ENCODE assay signal across 21 cellular contexts in genomic region chr1:34617717-34618116, GRCh38.
A peak's percentile ranks its signal among the peaks of the same experiment; 100 is the strongest.
DNase-seq lines count a peak whose midpoint lies in the region; ATAC-seq, FAIRE-seq and TF ChIP-seq lines count a peak whose summit lies in the region.
"Had no signal": no experiment of that assay in that cellular context is flagged by ENCODE, and none has a peak within 500 bp of the region (broad histone marks: within the 10 kb centered on the region; RNA-seq: fewer than 3 reads in every experiment).

No MANE protein-coding gene starts in this region.

- no peaks in the 10 kb centered on the region for H3K23me2 ChIP-seq in H1 (ENCODE audit: low read depth, low read length)

- H3K18ac ChIP-seq in H1 (ENCODE audit: extremely low read depth, low read length) (no peak overlapping the region), mesenchymal stem cell (ENCODE audit: low read depth in 1 of 2, low read length in 2 of 2) (no peak overlapping the region)

- peak overlapping the region in 8 of 11 experiments; percentile 12 to 66 (median 51); a peak in 15 of 22 replicates for H3K4me2 ChIP-seq in BLaER1 treated with 17β-estradiol and CSF1 and Interleukin-3, amounts not matched to agents 10 nM and 100 nM
- no peak overlapping the region for H3K4me2 ChIP-seq in H1 (ENCODE audit: insufficient read depth in 1 of 2, low read depth in 2 of 2, low read length in 2 of 2)
- H3K4me2 ChIP-seq in mesenchymal stem cell (ENCODE audit: low read length, poor library complexity, severe bottlenecking), result no peak overlapping the region
- H3K4me2 ChIP-seq: GM23338 had no signal

- H3K4me3 ChIP-seq in BLaER1 treated with 17β-estradiol and CSF1 and Interleukin-3, amounts not matched to agents 10 nM and 100 nM, result no peak overlapping the region
- H3K4me3 ChIP-seq in SK-N-MC, result no peak overlapping the region
- no peak overlapping the region for H3K4me3 ChIP-seq in H1 (ENCODE audit: extremely low read depth in 1 of 4, insufficient read depth in 2 of 4, low read depth in 3 of 4, low read length in 4 of 4)
- H3K4me3 ChIP-seq in mesenchymal stem cell (ENCODE audit: insufficient read depth in 1 of 2, low read depth in 1 of 2, low read length in 2 of 2), result no peak overlapping the region
- H3K4me3 ChIP-seq: GM23338 had no signal

- no peaks in the 10 kb centered on the region for H3K9me3 ChIP-seq in BLaER1 treated with 17β-estradiol and CSF1 and Interleukin-3, amounts not matched to agents 10 nM and 100 nM (replicated peaks in 1 of 11)
- no peaks in the 10 kb centered on the region for H3K9me3 ChIP-seq in SK-N-MC (ENCODE audit: low read depth, low read length)
- no peaks in the 10 kb centered on the region for H3K9me3 ChIP-seq in H1 (ENCODE audit: insufficient read depth in 2 of 2, low read depth in 1 of 2, low read length in 1 of 2)
- H3K9me3 ChIP-seq in mesenchymal stem cell (ENCODE audit: control insufficient read depth, low read length), result no peaks in the 10 kb centered on the region
- H3K9me3 ChIP-seq: Caco-2 had no signal

- H4K5ac ChIP-seq in H1 (ENCODE audit: insufficient read length, low read depth, low read length), result no peak overlapping the region

- H3K14ac ChIP-seq in H1 (ENCODE audit: insufficient read length) (no peak overlapping the region), mesenchymal stem cell (ENCODE audit: low read length in 2 of 2) (no peak overlapping the region)

- no peaks in the 10 kb centered on the region for H3K79me2 ChIP-seq in H1 (ENCODE audit: control insufficient read depth in 1 of 2, insufficient read depth in 2 of 2, low read length in 2 of 2)

- TF ChIP-seq POLR2A in H1 (IDR thresholded peaks at IDR 0.05; ENCODE audit: control extremely low read depth in 1 of 2, low read depth in 2 of 2, low read length in 2 of 2), result no peak

- H4K91ac ChIP-seq in H1 (replicated peaks; ENCODE audit: insufficient read length, low read length) (no peak overlapping the region), mesenchymal stem cell (ENCODE audit: low read length) (no peak overlapping the region)

- ATAC-seq in GM21515 (IDR thresholded peaks at IDR 0.05; ENCODE audit: unreplicated experiment), result no peak
- ATAC-seq: GM23338, HCT116 had no signal

- no peak overlapping the region for H3K9ac ChIP-seq in BLaER1 treated with 17β-estradiol and CSF1 and Interleukin-3, amounts not matched to agents 10 nM and 100 nM
- H3K9ac ChIP-seq in SK-N-MC (ENCODE audit: insufficient read length) (no peak overlapping the region), H1 (replicated peaks in 1 of 4; ENCODE audit: extremely low read depth in 1 of 4, low read depth in 3 of 4, low read length in 3 of 4) (no peak overlapping the region), mesenchymal stem cell (ENCODE audit: low read length) (no peak overlapping the region)

- no peak overlapping the region for H4K8ac ChIP-seq in H1 (ENCODE audit: extremely low read depth, insufficient read depth, low read length)
- H4K8ac ChIP-seq in mesenchymal stem cell (ENCODE audit: low read length), result no peak overlapping the region

- H2AK5ac ChIP-seq in H1 (ENCODE audit: low read depth, low read length) (no peak overlapping the region), mesenchymal stem cell (ENCODE audit: low read length, severe bottlenecking) (no peak overlapping the region)

- H3K79me1 ChIP-seq in H1 (ENCODE audit: low read depth, low read length) (no peaks in the 10 kb centered on the region), mesenchymal stem cell (replicated peaks; ENCODE audit: low read length, poor library complexity, severe bottlenecking) (no peaks in the 10 kb centered on the region)

- no peaks in the 10 kb centered on the region for H3K27me3 ChIP-seq in BLaER1 treated with 17β-estradiol and CSF1 and Interleukin-3, amounts not matched to agents 10 nM and 100 nM
- H3K27me3 ChIP-seq in H1 (replicated peaks in 1 of 4; ENCODE audit: control insufficient read depth in 3 of 4, extremely low read depth in 1 of 4, insufficient read depth in 3 of 4, low read length in 3 of 4) (no peaks in the 10 kb centered on the region; a peak in 2 of 7 replicates), mesenchymal stem cell (ENCODE audit: control insufficient read depth in 1 of 2, insufficient read depth in 1 of 2, low read length in 2 of 2) (peaks cover 0 to 52% of the 10 kb centered on the region in 2 experiments)

- POLR2A ChIA-PET in H1 (lab: Charles Lee; ENCODE audit: partially characterized antibody), result no interaction called here

- TF ChIP-seq EP300 in Ishikawa (IDR thresholded peaks at IDR 0.05; ENCODE audit: borderline replicate concordance) (no peak), H1 (IDR thresholded peaks at IDR 0.05; ENCODE audit: borderline replicate concordance in 1 of 2, low read depth in 2 of 2, low read length in 2 of 2) (no peak)

- H2AFZ ChIP-seq in H1 (ENCODE audit: low read length) (no peak overlapping the region), mesenchymal stem cell (ENCODE audit: low read depth, low read length) (no peak overlapping the region)
- H2AFZ ChIP-seq: GM23338 had no signal

- TF ChIP-seq CTCF in H1 (IDR thresholded peaks at IDR 0.05; ENCODE audit: control extremely low read depth in 1 of 3, insufficient read depth in 1 of 3, low read depth in 1 of 3, low read length in 3 of 3), result no peak

- no peak overlapping the region for H2BK15ac ChIP-seq in H1 (ENCODE audit: low read length)
- H2BK15ac ChIP-seq in mesenchymal stem cell (ENCODE audit: low read depth, poor library complexity, severe bottlenecking), result no peak overlapping the region

- H3K36me3 ChIP-seq in BLaER1 treated with 17β-estradiol and CSF1 and Interleukin-3, amounts not matched to agents 10 nM and 100 nM, result no peaks in the 10 kb centered on the region
- H3K36me3 ChIP-seq in SK-N-MC (ENCODE audit: insufficient read depth, low read length) (no peaks in the 10 kb centered on the region), H1 (ENCODE audit: control insufficient read depth in 2 of 4, insufficient read depth in 4 of 4, low read length in 3 of 4) (no peaks in the 10 kb centered on the region), mesenchymal stem cell (ENCODE audit: control insufficient read depth in 1 of 2, insufficient read depth in 2 of 2, low read depth in 1 of 2, low read length in 2 of 2) (no peaks in the 10 kb centered on the region)

- no peak overlapping the region for H2BK120ac ChIP-seq in H1 (replicated peaks; ENCODE audit: low read depth, low read length)
- no peak overlapping the region for H2BK120ac ChIP-seq in mesenchymal stem cell (ENCODE audit: low read depth, low read length)

- TF ChIP-seq RAD21 in Ishikawa (IDR thresholded peaks at IDR 0.05; ENCODE audit: low read depth) (no peak), H1 (IDR thresholded peaks at IDR 0.05 in 1 of 2, conservative IDR thresholded peaks at IDR 0.05 in 1 of 2; ENCODE audit: low read depth in 2 of 2, low read length in 2 of 2) (no peak)

- no peak overlapping the region for H3K23ac ChIP-seq in H1 (ENCODE audit: insufficient read length)
- H3K23ac ChIP-seq in mesenchymal stem cell (ENCODE audit: low read length in 2 of 2), result no peak overlapping the region

- 78% methylated on average over 2 of the region's 2 CpGs; no CpG with 5 or more reads in 1 of the 2 experiments for WGBS in H1 (ENCODE audit: extremely low coverage in 1 of 2, insufficient coverage in 1 of 2, insufficient read length in 1 of 2, insufficient replicate concordance in 2 of 2, low coverage in 1 of 2, low lambda C conversion rate in 2 of 2, missing lambda C conversion rate in 1 of 2), 2 experiments
- 40% methylated on average over 1 of the region's 2 CpGs for WGBS in mesenchymal stem cell

- H3K27ac ChIP-seq in BLaER1 treated with 17β-estradiol and CSF1 and Interleukin-3, amounts not matched to agents 10 nM and 100 nM, result no peak overlapping the region
- H3K27ac ChIP-seq in SK-N-MC, result no peak overlapping the region
- no peak overlapping the region for H3K27ac ChIP-seq in H1 (ENCODE audit: low read depth, low read length)
- no peak overlapping the region for H3K27ac ChIP-seq in mesenchymal stem cell (ENCODE audit: low read length, poor library complexity, severe bottlenecking)

- peak; percentile 18 for DNase-seq in SK-N-MC (ENCODE audit: low read depth, low spot score)
- DNase-seq in H1 (ENCODE audit: low read depth in 1 of 2, low spot score in 2 of 2), result no peak
- no peak for DNase-seq in NCI-H345 (lab: John Stamatoyannopoulos, UW)
- DNase-seq in DMS53 treated with DMSO at 0.1 percent for 48 hours (lab: John Stamatoyannopoulos, UW; ENCODE audit: unreplicated experiment), result no peak
- no peak for DNase-seq in mesenchymal stem cell
- DNase-seq: C1 segment of cervical spinal cord; Caco-2; CD4-positive, alpha-beta T cell; DMS79; GDM1; H7; HFFc6; KBM-7 had no signal

- FAIRE-seq in H1 (lab: Jason Lieb, UNC), result no peak
- FAIRE-seq: D721Med, GM12892, GM18507 had no signal

- H2BK12ac ChIP-seq in H1 (ENCODE audit: low read depth, low read length) (no peak overlapping the region), mesenchymal stem cell (ENCODE audit: low read length in 2 of 2) (no peak overlapping the region)

- H3K4me1 ChIP-seq in BLaER1 treated with 17β-estradiol and CSF1 and Interleukin-3, amounts not matched to agents 10 nM and 100 nM, result peaks cover 0 to 16% (median 9%) of the 10 kb centered on the region in 10 experiments; a peak in 13 of 20 replicates
- no peaks in the 10 kb centered on the region for H3K4me1 ChIP-seq in H1 (replicated peaks in 1 of 4; ENCODE audit: control insufficient read depth in 3 of 4, insufficient read depth in 4 of 4, low read length in 3 of 4)
- H3K4me1 ChIP-seq in mesenchymal stem cell (ENCODE audit: control insufficient read depth, insufficient read depth, low read depth, low read length), result no peaks in the 10 kb centered on the region
- H3K4me1 ChIP-seq: Caco-2 had no signal

- no peak overlapping the region for H3K56ac ChIP-seq in H1 (replicated peaks; ENCODE audit: insufficient read length, low read depth, low read length)

- H4K20me1 ChIP-seq in BLaER1 treated with 17β-estradiol and CSF1 and Interleukin-3, amounts not matched to agents 10 nM and 100 nM, result no peaks in the 10 kb centered on the region
- H4K20me1 ChIP-seq in H1 (replicated peaks in 1 of 2; ENCODE audit: control insufficient read depth in 1 of 2, insufficient read depth in 2 of 2, low read length in 2 of 2), result no peaks in the 10 kb centered on the region

- CTCF ChIA-PET in H1 (lab: Charles Lee; ENCODE audit: partially characterized antibody), result interaction anchor here (0.6 to 5.2 kb wide), 6 partner anchors 13 to 157 kb away, joined by 3 to 18 read pairs (median 4); no protein-coding TSS in a partner anchor

- no peak overlapping the region for H2BK20ac ChIP-seq in H1 (ENCODE audit: low read length)

- no peak overlapping the region for H2BK5ac ChIP-seq in H1 (ENCODE audit: low read depth, low read length)
- H2BK5ac ChIP-seq in mesenchymal stem cell (ENCODE audit: low read depth, low read length, poor library complexity, severe bottlenecking), result no peak overlapping the region

- H3K4ac ChIP-seq in H1 (replicated peaks; ENCODE audit: insufficient read length, low read depth, low read length) (no peak overlapping the region), mesenchymal stem cell (ENCODE audit: low read depth in 1 of 2, low read length in 2 of 2) (no peak overlapping the region)

TF ChIP-seq in Ishikawa, 13 proteins besides CTCF, POLR2A, EP300 and RAD21:
- TF ChIP-seq CEBPB (IDR thresholded peaks at IDR 0.05) (peak; percentile 66), TCF12 (IDR thresholded peaks at IDR 0.05; ENCODE audit: low read depth) (no peak)

TF ChIP-seq in H1, 55 proteins besides CTCF, POLR2A, EP300 and RAD21 (continues in another document):
- TF ChIP-seq CEBPB (IDR thresholded peaks at IDR 0.05; ENCODE audit: low read depth, low read length), result peak; percentile 67; the same call in 1 of the 2 replicates

Comparison
In these comparisons a context has a peak if more than half of its experiments do, and no peak if none do; other contexts are left out.
1. H3K4me2 ChIP-seq: peak in BLaER1 treated with 17β-estradiol and CSF1 and Interleukin-3, amounts not matched to agents 10 nM and 100 nM (8 of 11); none in H1 (0 of 2) and mesenchymal stem cell (single experiment).